Comparison of ENCODE assay signal across 20 cellular contexts in the genomic region with DNA sequence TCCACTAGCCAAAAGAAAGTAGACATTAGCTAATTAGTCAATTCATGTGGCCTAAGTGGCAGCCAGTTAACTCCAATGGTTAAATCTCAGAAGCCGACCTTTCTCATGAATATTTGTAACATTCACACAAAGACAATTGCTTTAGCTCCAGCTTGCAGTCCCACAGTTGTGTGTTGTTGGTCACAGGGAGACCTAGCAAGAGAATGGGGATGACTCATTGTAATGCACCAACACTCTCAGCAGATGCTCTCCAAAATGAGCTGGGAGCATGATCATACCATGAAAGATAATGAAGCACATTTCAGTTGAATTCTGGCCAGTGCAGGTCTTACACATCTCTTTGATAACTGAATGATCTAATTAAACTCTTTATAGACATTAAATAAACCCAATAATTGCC.
A peak's percentile ranks its signal among the peaks of the same experiment; 100 is the strongest.
DNase-seq lines count a peak whose midpoint lies in the region; ATAC-seq and TF ChIP-seq lines count a peak whose summit lies in the region.
"Had no signal": no experiment of that assay in that cellular context is flagged by ENCODE, and none has a peak within 500 bp of the region (broad histone marks: within the 10 kb centered on the region; RNA-seq: fewer than 3 reads in every experiment).

No MANE protein-coding gene starts in this region.

- no peak for TF ChIP-seq POLR2A in erythroblast (IDR thresholded peaks at IDR 0.05; ENCODE audit: low read length)

- DNase-seq in A172 (ENCODE audit: low spot score) (peak; percentile 23), GM23248 (peak; percentile 78), RKO (ENCODE audit: low spot score) (peak; percentile 2), erythroblast (lab: John Stamatoyannopoulos, UW) (peak; percentile 43 to 52), NCI-H128 (lab: John Stamatoyannopoulos, UW; ENCODE audit: unreplicated experiment) (no peak), Right ventricle myocardium superior (no peak), GM13977 (ENCODE audit: low spot score) (no peak)
- no peak for DNase-seq in stimulated activated CD4-positive, alpha-beta T cell treated with anti-CD3 and anti-CD28 coated beads, Interleukin-4, amount 100 ng/mL, for 1 hour
- DNase-seq: activated gamma-delta T cell treated with Interleukin-2 at 50 U/mL for 16 hours; Calu3; dorsolateral prefrontal cortex; GOT3; lower lobe of right lung; NCI-H1417; NCI-H226; stimulated activated CD4-positive, alpha-beta T cell treated with anti-CD3 and anti-CD28 coated beads, Interleukin-2, amount 100 ng/mL, for 24 hours had no signal

- intact Hi-C loops in Right ventricle myocardium superior (cut with DNase I): no loop called here

- no peak overlapping the region for H3K9ac ChIP-seq in GM23248

- no peak overlapping the region for H3K27ac ChIP-seq in GM23248
- H3K27ac ChIP-seq: dorsolateral prefrontal cortex, lower lobe of right lung, right atrium auricular region, SK-N-MC, tibial nerve had no signal

- H2AFZ ChIP-seq in GM23248: no peak overlapping the region

- no peak for TF ChIP-seq CTCF in GM13977 (IDR thresholded peaks at IDR 0.05; ENCODE audit: extremely low read depth, insufficient read depth, missing control alignments)

- H4K20me1 ChIP-seq in GM23248 (ENCODE audit: insufficient read depth): no peaks in the 10 kb centered on the region

- 59 to 76% methylated on average over 1 of the region's 1 CpG for WGBS in GM23248 (ENCODE audit: low coverage in 1 of 2, low lambda C conversion rate in 2 of 2, missing lambda C conversion rate in 2 of 2), 2 experiments

- H3K79me2 ChIP-seq in GM23248 (ENCODE audit: insufficient read depth): no peaks in the 10 kb centered on the region

- H3K9me3 ChIP-seq in GM23248 (ENCODE audit: low read depth): no peaks in the 10 kb centered on the region
- H3K9me3 ChIP-seq: lower lobe of right lung, right atrium auricular region, tibial nerve had no signal

- H3K36me3 ChIP-seq in GM23248 (ENCODE audit: low read depth): no peaks in the 10 kb centered on the region
- H3K36me3 ChIP-seq: lower lobe of right lung, right atrium auricular region, tibial nerve had no signal

- in situ Hi-C loops in GM23248 (cut with MboI) (no loop called here), GM13977 (cut with MboI; ENCODE audit: low pct_unique_long_range_greater_than_20kb, low sequenced_read_pairs, unreplicated experiment) (no loop called here)

- peaks cover 23% of the 10 kb centered on the region for H3F3A ChIP-seq in GM23248 (ENCODE audit: insufficient read depth)

- H3K4me2 ChIP-seq in GM23248 (ENCODE audit: unreplicated experiment): no peak overlapping the region

- H3K27me3 ChIP-seq in GM23248 (replicated peaks; ENCODE audit: insufficient read depth): no peaks in the 10 kb centered on the region
- H3K27me3 ChIP-seq: right atrium auricular region, tibial nerve had no signal

- no peak for ATAC-seq in Right ventricle myocardium superior (ENCODE audit: poor library complexity)
- ATAC-seq: HepG2, lower lobe of right lung had no signal

- H3K9me2 ChIP-seq in GM23248 (ENCODE audit: insufficient read depth): no peaks in the 10 kb centered on the region

- no peak overlapping the region for H3K4me3 ChIP-seq in GM23248
- H3K4me3 ChIP-seq: dorsolateral prefrontal cortex, lower lobe of right lung, right atrium auricular region, SK-N-MC, tibial nerve had no signal

- peaks cover 18% of the 10 kb centered on the region for H3K4me1 ChIP-seq in GM23248 (ENCODE audit: insufficient read depth)
- H3K4me1 ChIP-seq: lower lobe of right lung, right atrium auricular region had no signal

Comparison
In these comparisons a context has a peak if more than half of its experiments do, and no peak if none do; other contexts are left out.
1. DNase-seq: peak in A172 (single experiment), GM23248 (single experiment), RKO (single experiment) and erythroblast (2 of 2); none in NCI-H128 (single experiment), Right ventricle myocardium superior (single experiment), stimulated activated CD4-positive, alpha-beta T cell treated with anti-CD3 and anti-CD28 coated beads, Interleukin-4, amount 100 ng/mL, for 1 hour (single experiment) and GM13977 (single experiment).